1 cellular context compared by ENCODE assay signal in the genomic region with DNA sequence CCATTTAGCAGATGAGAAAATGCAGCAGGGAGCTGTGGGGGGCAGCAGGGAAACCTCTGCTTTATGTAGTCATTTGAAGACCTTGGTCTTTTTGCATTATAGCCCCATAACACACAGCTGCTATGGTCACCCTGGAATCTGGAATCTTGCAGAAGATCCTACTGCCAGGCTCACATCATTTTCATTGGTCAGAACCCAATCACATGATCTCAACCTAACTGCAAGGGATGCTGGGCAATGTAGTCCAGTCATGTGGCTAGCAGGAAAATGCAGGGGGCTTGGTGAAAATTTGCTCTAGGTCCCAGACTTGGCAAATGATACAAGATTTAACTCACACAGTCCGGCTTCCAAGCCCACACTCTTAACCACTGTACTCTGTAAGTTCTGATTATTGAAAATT.
TF ChIP-seq lines count a peak whose summit lies in the region.

No MANE protein-coding gene starts in this region.

TF ChIP-seq in K562, 482 proteins besides CTCF, POLR2A, EP300 and RAD21 (continued from another document):
- TF ChIP-seq RBFOX2 (IDR thresholded peaks at IDR 0.05; ENCODE audit: low read depth, low read length) (no peak), ATF2 (CRISPR knock-in tag; IDR thresholded peaks at IDR 0.05) (no peak), TFE3 (CRISPR knock-in tag; IDR thresholded peaks at IDR 0.05) (peak; percentile 62), IFI16 (CRISPR knock-in tag; IDR thresholded peaks at IDR 0.05) (no peak), GTF2A2 (tag; IDR thresholded peaks at IDR 0.05) (no peak), KLF16 (IDR thresholded peaks at IDR 0.05) (no peak), RAD51 (IDR thresholded peaks at IDR 0.05; ENCODE audit: borderline replicate concordance, low read depth) (0 out of 2 replicates have a peak, but pooled peaks have one; percentile 40)
- TF ChIP-seq, protein P1, sequence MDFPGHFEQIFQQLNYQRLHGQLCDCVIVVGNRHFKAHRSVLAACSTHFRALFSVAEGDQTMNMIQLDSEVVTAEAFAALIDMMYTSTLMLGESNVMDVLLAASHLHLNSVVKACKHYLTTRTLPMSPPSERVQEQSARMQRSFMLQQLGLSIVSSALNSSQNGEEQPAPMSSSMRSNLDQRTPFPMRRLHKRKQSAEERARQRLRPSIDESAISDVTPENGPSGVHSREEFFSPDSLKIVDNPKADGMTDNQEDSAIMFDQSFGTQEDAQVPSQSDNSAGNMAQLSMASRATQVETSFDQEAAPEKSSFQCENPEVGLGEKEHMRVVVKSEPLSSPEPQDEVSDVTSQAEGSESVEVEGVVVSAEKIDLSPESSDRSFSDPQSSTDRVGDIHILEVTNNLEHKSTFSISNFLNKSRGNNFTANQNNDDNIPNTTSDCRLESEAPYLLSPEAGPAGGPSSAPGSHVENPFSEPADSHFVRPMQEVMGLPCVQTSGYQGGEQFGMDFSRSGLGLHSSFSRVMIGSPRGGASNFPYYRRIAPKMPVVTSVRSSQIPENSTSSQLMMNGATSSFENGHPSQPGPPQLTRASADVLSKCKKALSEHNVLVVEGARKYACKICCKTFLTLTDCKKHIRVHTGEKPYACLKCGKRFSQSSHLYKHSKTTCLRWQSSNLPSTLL (IDR thresholded peaks at IDR 0.05): no peak
